Comparison of ENCODE assay signal across 24 cellular contexts in the genomic region with DNA sequence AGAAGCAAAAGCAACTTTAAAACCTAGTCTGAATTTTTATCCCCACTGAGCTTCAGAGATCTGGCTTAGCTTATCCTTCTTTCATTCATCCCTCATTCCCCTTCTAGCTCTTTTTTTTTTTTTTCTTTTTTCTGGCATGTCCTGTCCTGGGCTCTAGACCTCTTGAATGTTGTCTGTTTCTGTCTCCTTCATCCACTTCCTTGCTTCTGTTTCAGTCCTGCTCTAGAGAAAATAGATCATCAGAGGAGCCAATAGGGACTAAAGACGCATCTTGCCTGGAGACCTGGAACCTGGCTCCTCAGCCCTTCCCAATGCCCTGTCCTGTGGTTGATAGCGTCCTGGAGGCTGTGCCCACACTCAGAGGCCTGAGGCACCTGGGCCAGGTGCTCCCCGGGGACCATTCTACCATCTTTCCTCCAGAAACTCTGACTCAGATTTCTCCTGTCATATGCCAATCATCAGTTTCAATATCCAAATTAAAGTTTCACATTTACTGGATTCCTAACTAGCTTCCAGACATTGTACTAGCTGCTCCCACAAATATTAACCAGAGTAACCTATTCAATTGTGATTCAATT.
A peak's percentile ranks its signal among the peaks of the same experiment; 100 is the strongest.
DNase-seq lines count a peak whose midpoint lies in the region; ATAC-seq, FAIRE-seq and TF ChIP-seq lines count a peak whose summit lies in the region.
"Had no signal": no experiment of that assay in that cellular context is flagged by ENCODE, and none has a peak within 500 bp of the region (broad histone marks: within the 10 kb centered on the region; RNA-seq: fewer than 3 reads in every experiment).

No MANE protein-coding gene starts in this region.

- H4K20me1 ChIP-seq in OCI-LY3 (ENCODE audit: insufficient read depth, low read length) = no peaks in the 10 kb centered on the region
- H4K20me1 ChIP-seq: BLaER1 treated with 17β-estradiol and CSF1 and Interleukin-3, amounts not matched to agents 10 nM and 100 nM had no signal

- H3K9me3 ChIP-seq in OCI-LY3 (ENCODE audit: insufficient read depth, low read length) = no peaks in the 10 kb centered on the region
- H3K9me3 ChIP-seq: A549, BE2C had no signal

- peak overlapping the region; percentile 1; the same call in 1 of the 2 replicates for H3K4me3 ChIP-seq in OCI-LY3 (ENCODE audit: low read length)
- H3K4me3 ChIP-seq: A549; BLaER1 treated with 17β-estradiol and CSF1 and Interleukin-3, amounts not matched to agents 10 nM and 100 nM had no signal

- H2AFZ ChIP-seq in OCI-LY3 (ENCODE audit: low read depth, low read length) = no peak overlapping the region

- H3K4me1 Mint-ChIP-seq in chondrocyte (ENCODE audit: low read depth) = no peaks in the 10 kb centered on the region
- H3K4me1 Mint-ChIP-seq: CD14-positive monocyte had no signal

- H3K79me2 ChIP-seq in OCI-LY3 (ENCODE audit: low read length) = no peaks in the 10 kb centered on the region

- TF ChIP-seq CTCF in OCI-LY3 (IDR thresholded peaks at IDR 0.05; ENCODE audit: low read depth, low read length) (no peak), chondrocyte (IDR thresholded peaks at IDR 0.05) (no peak)

- peak overlapping the region; percentile 36 for H3K4me2 ChIP-seq in OCI-LY3 (ENCODE audit: low read length)
- H3K4me2 ChIP-seq: A549; BLaER1 treated with 17β-estradiol and CSF1 and Interleukin-3, amounts not matched to agents 10 nM and 100 nM had no signal

- H3K27me3 Mint-ChIP-seq in chondrocyte (ENCODE audit: low read depth) = peaks cover 20% of the 10 kb centered on the region
- H3K27me3 Mint-ChIP-seq: CD4-positive, alpha-beta T cell; CD8-positive, alpha-beta memory T cell had no signal

- H3K4me1 ChIP-seq in OCI-LY3 (ENCODE audit: low read length) = peaks cover 72% of the 10 kb centered on the region
- H3K4me1 ChIP-seq: A549; BE2C; BLaER1 treated with 17β-estradiol and CSF1 and Interleukin-3, amounts not matched to agents 10 nM and 100 nM had no signal

- H3K36me3 Mint-ChIP-seq in chondrocyte (ENCODE audit: low read depth) = no peaks in the 10 kb centered on the region
- H3K36me3 Mint-ChIP-seq: CD14-positive monocyte had no signal

- peaks cover 2% of the 10 kb centered on the region for H3K9me3 Mint-ChIP-seq in chondrocyte (ENCODE audit: low read depth)
- H3K9me3 Mint-ChIP-seq: CD4-positive, alpha-beta T cell had no signal

- no peak overlapping the region for H3K27ac Mint-ChIP-seq in chondrocyte (ENCODE audit: unreplicated experiment)
- H3K27ac Mint-ChIP-seq: CD4-positive, alpha-beta T cell had no signal

- no peak for DNase-seq in GM19239 (ENCODE audit: insufficient read length, low spot score)
- peak; percentile 74 for DNase-seq in kidney tubule cell (ENCODE audit: low spot score)
- no peak for DNase-seq in chondrocyte (ENCODE audit: low spot score)
- no peak for DNase-seq in RKO (ENCODE audit: low spot score)
- DNase-seq: 8988T; ACHN; AML-193; BE2C; Calu3; CD4-positive, alpha-beta T cell; CD8-positive, alpha-beta memory T cell; DMS53; DMS79 treated with DMSO at 0.1 percent for 48 hours; GF-D8; GOT3; H7; HCEC 1CT had no signal

- peak; percentile 11 for FAIRE-seq in GM19239 (lab: Jason Lieb, UNC)
- FAIRE-seq: A549, GM12891, GM18507 had no signal

- no peak overlapping the region for H3K4me3 Mint-ChIP-seq in chondrocyte (ENCODE audit: unreplicated experiment)
- H3K4me3 Mint-ChIP-seq: CD14-positive monocyte; CD4-positive, alpha-beta T cell; CD8-positive, alpha-beta memory T cell had no signal

- peak overlapping the region; percentile 53 for H3K27ac ChIP-seq in OCI-LY3 (ENCODE audit: low read length)
- H3K27ac ChIP-seq: A549; BLaER1 treated with 17β-estradiol and CSF1 and Interleukin-3, amounts not matched to agents 10 nM and 100 nM had no signal

- peak overlapping the region; percentile 11; the same call in 1 of the 2 replicates for H3K9ac ChIP-seq in OCI-LY3 (ENCODE audit: low read length)
- H3K9ac ChIP-seq: BLaER1 treated with 17β-estradiol and CSF1 and Interleukin-3, amounts not matched to agents 10 nM and 100 nM had no signal

- ATAC-seq in HG02759 (IDR thresholded peaks at IDR 0.05; ENCODE audit: unreplicated experiment) = no peak
- ATAC-seq: A549 had no signal

- no peaks in the 10 kb centered on the region for H3K27me3 ChIP-seq in OCI-LY3 (ENCODE audit: low read depth, low read length)
- H3K27me3 ChIP-seq: BE2C; BLaER1 treated with 17β-estradiol and CSF1 and Interleukin-3, amounts not matched to agents 10 nM and 100 nM had no signal

- H3K36me3 ChIP-seq in OCI-LY3 (replicated peaks; ENCODE audit: low read depth, low read length) = no peaks in the 10 kb centered on the region
- H3K36me3 ChIP-seq: BE2C; BLaER1 treated with 17β-estradiol and CSF1 and Interleukin-3, amounts not matched to agents 10 nM and 100 nM had no signal
